In genomic region chr7:46168231-46168630, GRCh38 we compare ENCODE assay signal across 27 cellular contexts.
"Had no signal": no experiment of that assay in that cellular context is flagged by ENCODE, and none has a peak within 500 bp of the region (broad histone marks: within the 10 kb centered on the region; RNA-seq: fewer than 3 reads in every experiment).

No MANE protein-coding gene starts in this region.

- H3K4me3 Mint-ChIP-seq: activated CD4-positive, alpha-beta memory T cell treated with anti-CD3 and anti-CD28 coated beads for 36 hours; activated CD4-positive, alpha-beta T cell treated with anti-CD3 and anti-CD28 coated beads for 36 hours; activated CD4-positive, alpha-beta T cell treated with anti-CD3 and anti-CD28 coated beads, Interleukin-2, amount 10 ng/mL, durations not matched to agents 24 days and 14 days; activated CD8-positive, alpha-beta memory T cell treated with anti-CD3 and anti-CD28 coated beads, Interleukin-2, amount 10 ng/mL, durations not matched to agents 7 days and 5 days; activated CD8-positive, alpha-beta T cell treated with anti-CD3 and anti-CD28 coated beads, Interleukin-2, amount 10 ng/mL, durations not matched to agents 7 days and 5 days; activated naive CD4-positive, alpha-beta T cell treated with anti-CD3 and anti-CD28 coated beads for 36 hours; activated naive CD4-positive, alpha-beta T cell treated with anti-CD3 and anti-CD28 coated beads, Interleukin-2, amount 50 U/mL, for 24 hours; activated naive CD8-positive, alpha-beta T cell treated with anti-CD3 and anti-CD28 coated beads for 36 hours; activated T-helper 1 cell treated with anti-CD3 and anti-CD28 coated beads, Interleukin-12 subunit alpha, Interleukin-12 subunit beta, Interleukin-2, Interleukin-4 antibody, amounts not matched to agents 30 ng/mL and 10 ng/mL and 1 ng/mL, durations not matched to agents 14 hours and 24 hours and 36 hours had no signal

- FAIRE-seq: colon, endothelial cell of umbilical vein had no signal

- ATAC-seq: activated CD4-positive, alpha-beta T cell treated with anti-CD3 and anti-CD28 coated beads for 36 hours; activated CD8-positive, alpha-beta memory T cell treated with anti-CD3 and anti-CD28 coated beads, Interleukin-2, amount 10 ng/mL, durations not matched to agents 7 days and 5 days; activated CD8-positive, alpha-beta T cell treated with anti-CD3 and anti-CD28 coated beads, Interleukin-2, amount 10 ng/mL, durations not matched to agents 7 days and 5 days; gastroesophageal sphincter; heart right ventricle had no signal

- H3K27ac ChIP-seq: ascending aorta, gastroesophageal sphincter, heart right ventricle had no signal

- H3K9me3 ChIP-seq: ascending aorta, gastroesophageal sphincter, heart right ventricle had no signal

- H3K4me3 ChIP-seq: ascending aorta, gastroesophageal sphincter, heart right ventricle had no signal

- H3K4me1 ChIP-seq: ascending aorta, gastroesophageal sphincter had no signal

- H3K9me3 Mint-ChIP-seq: activated CD4-positive, alpha-beta memory T cell treated with anti-CD3 and anti-CD28 coated beads for 36 hours; activated CD4-positive, alpha-beta T cell treated with anti-CD3 and anti-CD28 coated beads, Interleukin-2, amount 10 ng/mL, durations not matched to agents 24 days and 14 days; activated naive CD4-positive, alpha-beta T cell treated with anti-CD3 and anti-CD28 coated beads for 36 hours; activated naive CD4-positive, alpha-beta T cell treated with anti-CD3 and anti-CD28 coated beads, Interleukin-2, amount 50 U/mL, for 24 hours; activated naive CD8-positive, alpha-beta T cell treated with anti-CD3 and anti-CD28 coated beads for 36 hours; activated T-helper 1 cell treated with anti-CD3 and anti-CD28 coated beads, Interleukin-12 subunit alpha, Interleukin-12 subunit beta, Interleukin-2, Interleukin-4 antibody, amounts not matched to agents 30 ng/mL and 10 ng/mL and 1 ng/mL, durations not matched to agents 14 hours and 24 hours and 36 hours; activated T-helper 2 cell treated with anti-CD3 and anti-CD28 coated beads, Interferon-gamma antibody, Interleukin-2, Interleukin-4, amounts not matched to agents 10 μg/mL and 5 μg/mL and 100 μg/mL, durations not matched to agents 14 hours and 24 hours and 36 hours had no signal

- H3K36me3 ChIP-seq: ascending aorta, gastroesophageal sphincter, heart right ventricle had no signal

- H3K36me3 Mint-ChIP-seq: activated CD4-positive, alpha-beta memory T cell treated with anti-CD3 and anti-CD28 coated beads for 36 hours; activated CD8-positive, alpha-beta memory T cell treated with anti-CD3 and anti-CD28 coated beads, Interleukin-2, amount 10 ng/mL, durations not matched to agents 7 days and 5 days; activated naive CD4-positive, alpha-beta T cell treated with anti-CD3 and anti-CD28 coated beads, Interleukin-2, amount 50 U/mL, for 24 hours; activated naive CD8-positive, alpha-beta T cell treated with anti-CD3 and anti-CD28 coated beads for 36 hours had no signal

- H3K27me3 ChIP-seq: ascending aorta, gastroesophageal sphincter, heart right ventricle had no signal

- H3K27ac Mint-ChIP-seq: activated CD4-positive, alpha-beta memory T cell treated with anti-CD3 and anti-CD28 coated beads for 36 hours; activated CD4-positive, alpha-beta T cell treated with anti-CD3 and anti-CD28 coated beads for 36 hours; activated CD4-positive, alpha-beta T cell treated with anti-CD3 and anti-CD28 coated beads, Interleukin-2, amount 10 ng/mL, durations not matched to agents 24 days and 14 days; activated CD8-positive, alpha-beta memory T cell treated with anti-CD3 and anti-CD28 coated beads, Interleukin-2, amount 10 ng/mL, durations not matched to agents 7 days and 5 days; activated CD8-positive, alpha-beta T cell treated with anti-CD3 and anti-CD28 coated beads, Interleukin-2, amount 10 ng/mL, durations not matched to agents 7 days and 5 days; activated naive CD4-positive, alpha-beta T cell treated with anti-CD3 and anti-CD28 coated beads for 36 hours; activated naive CD4-positive, alpha-beta T cell treated with anti-CD3 and anti-CD28 coated beads, Interleukin-2, amount 50 U/mL, for 24 hours; activated naive CD8-positive, alpha-beta T cell treated with anti-CD3 and anti-CD28 coated beads for 36 hours; activated T-helper 1 cell treated with anti-CD3 and anti-CD28 coated beads, Interleukin-12 subunit alpha, Interleukin-12 subunit beta, Interleukin-2, Interleukin-4 antibody, amounts not matched to agents 30 ng/mL and 10 ng/mL and 1 ng/mL, durations not matched to agents 14 hours and 24 hours and 36 hours; activated T-helper 2 cell treated with anti-CD3 and anti-CD28 coated beads, Interferon-gamma antibody, Interleukin-2, Interleukin-4, amounts not matched to agents 10 μg/mL and 5 μg/mL and 100 μg/mL, durations not matched to agents 14 hours and 24 hours and 36 hours had no signal

- H3K27me3 Mint-ChIP-seq: activated CD4-positive, alpha-beta memory T cell treated with anti-CD3 and anti-CD28 coated beads for 36 hours; activated CD4-positive, alpha-beta T cell treated with anti-CD3 and anti-CD28 coated beads for 36 hours; activated CD4-positive, alpha-beta T cell treated with anti-CD3 and anti-CD28 coated beads, Interleukin-2, amount 10 ng/mL, durations not matched to agents 24 days and 14 days; activated CD8-positive, alpha-beta memory T cell treated with anti-CD3 and anti-CD28 coated beads, Interleukin-2, amount 10 ng/mL, durations not matched to agents 7 days and 5 days; activated naive CD4-positive, alpha-beta T cell treated with anti-CD3 and anti-CD28 coated beads, Interleukin-2, amount 50 U/mL, for 24 hours; activated naive CD8-positive, alpha-beta T cell treated with anti-CD3 and anti-CD28 coated beads for 36 hours had no signal

- DNase-seq: activated CD4-positive, alpha-beta memory T cell treated with anti-CD3 and anti-CD28 coated beads for 36 hours; activated CD4-positive, alpha-beta T cell treated with anti-CD3 and anti-CD28 coated beads for 36 hours; activated CD4-positive, alpha-beta T cell treated with anti-CD3 and anti-CD28 coated beads, Interleukin-2, amount 10 ng/mL, durations not matched to agents 24 days and 14 days; activated CD4-positive, CD25-positive, alpha-beta regulatory T cell; activated CD4-positive, CD25-positive, alpha-beta regulatory T cell treated with anti-CD3 and anti-CD28 coated beads, Interleukin-2, amount 50 U/mL, for 72 hours; activated CD8-positive, alpha-beta memory T cell treated with anti-CD3 and anti-CD28 coated beads, Interleukin-2, amount 10 ng/mL, durations not matched to agents 7 days and 5 days; activated CD8-positive, alpha-beta memory T cell treated with anti-CD3 and anti-CD28 coated beads, Interleukin-2, amount 50 U/mL, for 4 hours; activated CD8-positive, alpha-beta T cell treated with anti-CD3 and anti-CD28 coated beads, Interleukin-2, amount 10 ng/mL, durations not matched to agents 7 days and 5 days; activated effector memory CD4-positive, alpha-beta T cell treated with anti-CD3 and anti-CD28 coated beads, Interleukin-2, amount 50 U/mL, for 16 hours; activated naive CD4-positive, alpha-beta T cell treated with anti-CD3 and anti-CD28 coated beads for 36 hours; activated naive CD8-positive, alpha-beta T cell treated with anti-CD3 and anti-CD28 coated beads for 36 hours; activated T-cell treated with anti-CD3 and anti-CD28 coated beads, Interleukin-2, amount 50 U/mL, for 1 hour; activated T-cell treated with anti-CD3 and anti-CD28 coated beads, Interleukin-2, amount 50 U/mL, for 48 hours; caudate nucleus; cortex of kidney; dermis blood vessel endothelial cell; effector CD4-positive, alpha-beta T cell; foreskin fibroblast; heart right ventricle; T-helper 2 cell had no signal

- H3K4me1 Mint-ChIP-seq: activated CD4-positive, alpha-beta T cell treated with anti-CD3 and anti-CD28 coated beads for 36 hours; activated CD4-positive, alpha-beta T cell treated with anti-CD3 and anti-CD28 coated beads, Interleukin-2, amount 10 ng/mL, durations not matched to agents 24 days and 14 days; activated CD8-positive, alpha-beta memory T cell treated with anti-CD3 and anti-CD28 coated beads, Interleukin-2, amount 10 ng/mL, durations not matched to agents 7 days and 5 days; activated naive CD4-positive, alpha-beta T cell treated with anti-CD3 and anti-CD28 coated beads, Interleukin-2, amount 50 U/mL, for 24 hours; activated naive CD8-positive, alpha-beta T cell treated with anti-CD3 and anti-CD28 coated beads for 36 hours had no signal
